In the genomic region with DNA sequence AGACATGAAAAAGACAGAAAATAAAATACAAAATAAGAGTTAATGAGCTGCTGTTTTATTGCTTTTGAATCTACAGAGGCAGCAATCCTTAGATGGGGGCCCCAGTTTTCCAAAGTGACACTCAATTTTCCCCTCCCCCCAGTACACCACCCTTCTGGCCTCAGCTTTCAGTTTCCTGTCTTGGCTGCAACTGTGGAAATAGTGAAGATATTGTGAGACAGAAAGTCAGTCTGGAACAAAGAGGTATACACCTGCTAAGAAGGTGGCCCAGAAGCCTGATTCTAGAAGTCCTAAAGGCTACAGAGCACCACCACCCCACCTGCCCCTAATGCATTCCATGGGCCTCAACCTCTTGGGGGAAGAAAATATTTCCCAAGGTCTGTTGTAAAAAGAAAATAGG, we compare ENCODE assay signal across 9 cellular contexts. TPM values are rescaled to one million over a fixed set of nuclear protein-coding genes. Genes with fewer than 3 reads are reported as not detected.
A peak's percentile ranks its signal among the peaks of the same experiment; 100 is the strongest.
DNase-seq lines count a peak whose midpoint lies in the region; ATAC-seq and TF ChIP-seq lines count a peak whose summit lies in the region.
"Had no signal": no experiment of that assay in that cellular context is flagged by ENCODE, and none has a peak within 500 bp of the region (broad histone marks: within the 10 kb centered on the region; RNA-seq: fewer than 3 reads in every experiment).

No MANE protein-coding gene starts in this region.

- peaks cover 33% of the 10 kb centered on the region for H3K4me1 Mint-ChIP-seq in activated CD4-positive, alpha-beta T cell treated with anti-CD3 and anti-CD28 coated beads for 36 hours
- peaks cover 37% of the 10 kb centered on the region for H3K4me1 Mint-ChIP-seq in stimulated activated naive CD8-positive, alpha-beta T cell treated with anti-CD3 and anti-CD28 coated beads, Interleukin-15, Interleukin-2, amounts not matched to agents 100 ng/mL and 50 ng/mL, for 24 hours (ENCODE audit: low read depth)

- peak overlapping the region; percentile 51 for H3K27ac Mint-ChIP-seq in activated CD4-positive, alpha-beta T cell treated with anti-CD3 and anti-CD28 coated beads for 36 hours
- H3K27ac Mint-ChIP-seq in stimulated activated naive CD8-positive, alpha-beta T cell treated with anti-CD3 and anti-CD28 coated beads, Interleukin-15, Interleukin-2, amounts not matched to agents 100 ng/mL and 50 ng/mL, for 24 hours = peak overlapping the region; percentile 78

- H3K4me3 ChIP-seq in SK-N-MC (no peak overlapping the region), esophagus muscularis mucosa (no peak overlapping the region)

- no peaks in the 10 kb centered on the region for H3K36me3 Mint-ChIP-seq in activated CD4-positive, alpha-beta T cell treated with anti-CD3 and anti-CD28 coated beads for 36 hours (ENCODE audit: low read depth)
- no peaks in the 10 kb centered on the region for H3K36me3 Mint-ChIP-seq in stimulated activated naive CD8-positive, alpha-beta T cell treated with anti-CD3 and anti-CD28 coated beads, Interleukin-15, Interleukin-2, amounts not matched to agents 100 ng/mL and 50 ng/mL, for 24 hours (ENCODE audit: low read depth)

- no peak overlapping the region for H3K4me3 Mint-ChIP-seq in activated CD4-positive, alpha-beta T cell treated with anti-CD3 and anti-CD28 coated beads for 36 hours
- peak overlapping the region; percentile 39 for H3K4me3 Mint-ChIP-seq in stimulated activated naive CD8-positive, alpha-beta T cell treated with anti-CD3 and anti-CD28 coated beads, Interleukin-15, Interleukin-2, amounts not matched to agents 100 ng/mL and 50 ng/mL, for 24 hours

- H3K36me3 ChIP-seq in SK-N-MC (ENCODE audit: insufficient read depth, low read length) = no peaks in the 10 kb centered on the region
- peaks cover 0 to 11% (median 2%) of the 10 kb centered on the region in 4 donors for H3K36me3 ChIP-seq in esophagus muscularis mucosa

- H3K9ac ChIP-seq in SK-N-MC (ENCODE audit: insufficient read length) = peak overlapping the region; percentile 5

- H3K27ac ChIP-seq in SK-N-MC (no peak overlapping the region; the same call in 1 of the 2 replicates), esophagus muscularis mucosa (replicated peaks in 1 of 4) (peak overlapping the region; percentile 81 to 84 (median 82))

- peaks cover 26 to 67% (median 54%) of the 10 kb centered on the region in 4 donors for H3K4me1 ChIP-seq in esophagus muscularis mucosa

- POLR2A ChIA-PET in activated CD4-positive, alpha-beta T cell treated with anti-CD3 and anti-CD28 coated beads for 36 hours (lab: Charles Lee) = interaction anchor here (1.7 kb wide), 1 partner anchor 10 kb away, joined by 8 read pairs; no protein-coding TSS in a partner anchor

- peak; percentile 49 for DNase-seq in activated CD4-positive, alpha-beta T cell treated with anti-CD3 and anti-CD28 coated beads for 36 hours
- DNase-seq in activated CD4-positive, alpha-beta T cell treated with anti-CD3 and anti-CD28 coated beads, Interleukin-2, amount 50 U/mL, for 48 hours = no peak
- no peak for DNase-seq in SK-N-MC (ENCODE audit: low read depth, low spot score)
- DNase-seq in esophagus muscularis mucosa (ENCODE audit: extremely low spot score) = no peak
- no peak for DNase-seq in NCI-H1092 (lab: John Stamatoyannopoulos, UW)
- DNase-seq: NCI-H2081 treated with DMSO at 0.1 percent for 48 hours had no signal

- H3K9me3 Mint-ChIP-seq in activated CD4-positive, alpha-beta T cell treated with anti-CD3 and anti-CD28 coated beads for 36 hours (ENCODE audit: low read depth) = no peaks in the 10 kb centered on the region
- no peaks in the 10 kb centered on the region for H3K9me3 Mint-ChIP-seq in stimulated activated naive CD8-positive, alpha-beta T cell treated with anti-CD3 and anti-CD28 coated beads, Interleukin-15, Interleukin-2, amounts not matched to agents 100 ng/mL and 50 ng/mL, for 24 hours

- peak; percentile 52 for ATAC-seq in activated CD4-positive, alpha-beta T cell treated with anti-CD3 and anti-CD28 coated beads for 36 hours
- ATAC-seq in HG02642 (IDR thresholded peaks at IDR 0.05; ENCODE audit: poor library complexity, unreplicated experiment) = no peak
- no peak for ATAC-seq in GM21528 (IDR thresholded peaks at IDR 0.05; ENCODE audit: low FRiP score, unreplicated experiment)

- no peaks in the 10 kb centered on the region for H3K27me3 ChIP-seq in esophagus muscularis mucosa

- no peaks in the 10 kb centered on the region for H3K27me3 Mint-ChIP-seq in activated CD4-positive, alpha-beta T cell treated with anti-CD3 and anti-CD28 coated beads for 36 hours
- no peaks in the 10 kb centered on the region for H3K27me3 Mint-ChIP-seq in stimulated activated naive CD8-positive, alpha-beta T cell treated with anti-CD3 and anti-CD28 coated beads, Interleukin-15, Interleukin-2, amounts not matched to agents 100 ng/mL and 50 ng/mL, for 24 hours

- no peak for TF ChIP-seq CTCF in esophagus muscularis mucosa (IDR thresholded peaks at IDR 0.05)

- CTCF ChIA-PET in activated CD4-positive, alpha-beta T cell treated with anti-CD3 and anti-CD28 coated beads for 36 hours (lab: Charles Lee) = interaction anchor here (1.2 kb wide), 1 partner anchor 25 kb away, joined by 3 read pairs; no protein-coding TSS in a partner anchor

- TF ChIP-seq EP300 in esophagus muscularis mucosa (IDR thresholded peaks at IDR 0.05) = no peak

- TF ChIP-seq POLR2A in esophagus muscularis mucosa (IDR thresholded peaks at IDR 0.05; ENCODE audit: low read depth) = no peak

- no peaks in the 10 kb centered on the region for H3K9me3 ChIP-seq in SK-N-MC (ENCODE audit: low read depth, low read length)
- no peaks in the 10 kb centered on the region for H3K9me3 ChIP-seq in esophagus muscularis mucosa

- intact Hi-C loops in activated CD4-positive, alpha-beta T cell treated with anti-CD3 and anti-CD28 coated beads for 36 hours (cut with DNase I, micrococcal nuclease) = loop anchor here in 1 of 2 experiments (1.0 kb wide), 1 partner anchor 9 kb away; no protein-coding TSS in a partner anchor
- intact Hi-C loops in esophagus muscularis mucosa (cut with DNase I) = no loop called here

RNA-seq across cellular contexts. Expression of a gene that starts 1.1 kb away (rescaled TPM):
- 1 to 10 TPM; 1.3 TPM for total RNA-seq in activated CD4-positive, alpha-beta T cell treated with anti-CD3 and anti-CD28 coated beads for 36 hours
- 10 to 100 TPM in 2 of 4 donors, 1 to 10 TPM in 2; 7.3 to 15.0 (median 10.5) TPM for total RNA-seq in esophagus muscularis mucosa

RNA-seq across cellular contexts. Expression of a gene that starts 10.2 kb away (rescaled TPM):
- total RNA-seq in activated CD4-positive, alpha-beta T cell treated with anti-CD3 and anti-CD28 coated beads for 36 hours = 10 to 100 TPM; 68.6 to 71.9 TPM
- 10 to 100 TPM; 12.1 to 21.6 (median 14.0) TPM for total RNA-seq in esophagus muscularis mucosa

RNA-seq across cellular contexts. Expression of a gene that starts 20.1 kb away (rescaled TPM):
- 1 to 10 TPM; 7.8 to 8.5 TPM for total RNA-seq in activated CD4-positive, alpha-beta T cell treated with anti-CD3 and anti-CD28 coated beads for 36 hours
- total RNA-seq in esophagus muscularis mucosa = 1 to 10 TPM; 3.3 to 8.6 (median 5.5) TPM

RNA-seq across cellular contexts. Expression of a gene that starts 38.4 kb away (rescaled TPM):
- 10 to 100 TPM; 24.1 to 30.0 TPM for total RNA-seq in activated CD4-positive, alpha-beta T cell treated with anti-CD3 and anti-CD28 coated beads for 36 hours
- 10 to 100 TPM; 31.1 to 45.8 (median 41.6) TPM for total RNA-seq in esophagus muscularis mucosa
